ENCODE assay signal across 1 cellular context in genomic region chr9:125241000-125241862, GRCh38.
TF ChIP-seq lines count a peak whose summit lies in the region.

HSPA5 (minus strand) TSS chr9:125241343; CDS start chr9:125241126, 217 bp downstream.

TF ChIP-seq in K562, 482 proteins besides CTCF, POLR2A, EP300 and RAD21 (continued from another document and continues in another):
- peak; percentile 21 to 55; a peak in 1 of 4 replicates for TF ChIP-seq SRF (CRISPR knock-in tag; IDR thresholded peaks at IDR 0.05)
- peak; percentile 37; the same call in 1 of the 2 replicates for TF ChIP-seq ZNF143 (CRISPR knock-in tag; IDR thresholded peaks at IDR 0.05)
- TF ChIP-seq NR4A1 (CRISPR knock-in tag; IDR thresholded peaks at IDR 0.05) = no peak; the same call in 1 of the 2 replicates
- TF ChIP-seq NR4A1 (tag; IDR thresholded peaks at IDR 0.05) = no peak; the same call in 1 of the 2 replicates
- peak; percentile 92 for TF ChIP-seq PHF8 (IDR thresholded peaks at IDR 0.05; ENCODE audit: borderline replicate concordance, low read length)
- TF ChIP-seq HMG20B (CRISPR knock-in tag; IDR thresholded peaks at IDR 0.05) = no peak
- peak; percentile 12; the same call in 1 of the 2 replicates for TF ChIP-seq RFX5 (IDR thresholded peaks at IDR 0.05; ENCODE audit: low read depth, low read length)
- no peak for TF ChIP-seq MCM7 (IDR thresholded peaks at IDR 0.05)
- no peak for TF ChIP-seq TSC22D4 (tag; IDR thresholded peaks at IDR 0.05)
- TF ChIP-seq RFX1 (IDR thresholded peaks at IDR 0.05) = no peak
- TF ChIP-seq NUFIP1 (IDR thresholded peaks at IDR 0.05; ENCODE audit: partially characterized antibody) = no peak
- peak; percentile 64; the same call in 1 of the 2 replicates for TF ChIP-seq ZBTB33 (CRISPR knock-in tag; IDR thresholded peaks at IDR 0.05)
- TF ChIP-seq ZNF444 (CRISPR knock-in tag; IDR thresholded peaks at IDR 0.05) = no peak
- TF ChIP-seq MAFF (IDR thresholded peaks at IDR 0.05; ENCODE audit: low read length) = no peak
- no peak for TF ChIP-seq EGR1 (conservative IDR thresholded peaks at IDR 0.05)
- peak; percentile 98; the same call in 1 of the 2 replicates for TF ChIP-seq ZC3H4 (CRISPR knock-in tag; IDR thresholded peaks at IDR 0.05; ENCODE audit: borderline replicate concordance)
- no peak for TF ChIP-seq ZNF57 (CRISPR knock-in tag; IDR thresholded peaks at IDR 0.05)
- peak; percentile 82 for TF ChIP-seq NELFE (IDR thresholded peaks at IDR 0.05; ENCODE audit: insufficient read depth, insufficient read length)
- no peak for TF ChIP-seq SNIP1 (IDR thresholded peaks at IDR 0.05; ENCODE audit: low read depth)
- no peak; the same call in 1 of the 2 replicates for TF ChIP-seq HIVEP1 (CRISPR knock-in tag; IDR thresholded peaks at IDR 0.05)
- TF ChIP-seq BCOR (IDR thresholded peaks at IDR 0.05) = no peak
- TF ChIP-seq KHSRP (IDR thresholded peaks at IDR 0.05) = no peak
- no peak for TF ChIP-seq SNRNP70 (optimal IDR thresholded peaks at IDR 0.05; ENCODE audit: low read depth, low read length)
- TF ChIP-seq PRDM10 (IDR thresholded peaks at IDR 0.05; ENCODE audit: partially characterized antibody) = no peak
- peak; percentile 81; the same call in 1 of the 2 replicates for TF ChIP-seq KAT7 (CRISPR knock-in tag; IDR thresholded peaks at IDR 0.05; ENCODE audit: borderline replicate concordance)
- TF ChIP-seq BCLAF1 (IDR thresholded peaks at IDR 0.05; ENCODE audit: borderline replicate concordance in 1 of 2, control insufficient read depth in 1 of 2, low read depth in 2 of 2, low read length in 1 of 2) = peak in 1 of 2 experiments; percentile 93; a peak in 2 of 4 replicates
- no peak for TF ChIP-seq HINFP (tag; conservative IDR thresholded peaks at IDR 0.05; ENCODE audit: low read depth)
- no peak for TF ChIP-seq CUX1 (CRISPR knock-in tag; IDR thresholded peaks at IDR 0.05)
- peak; percentile 77; the same call in 1 of the 2 replicates for TF ChIP-seq PRMT5 (CRISPR knock-in tag; IDR thresholded peaks at IDR 0.05)
- no peak for TF ChIP-seq ATF4 (CRISPR knock-in tag; IDR thresholded peaks at IDR 0.05)
- no peak for TF ChIP-seq ZNF79 (CRISPR knock-in tag; IDR thresholded peaks at IDR 0.05; ENCODE audit: low read depth)
- no peak for TF ChIP-seq ASH1L (IDR thresholded peaks at IDR 0.05; ENCODE audit: borderline replicate concordance, low read depth, partially characterized antibody)
- no peak for TF ChIP-seq SREBF2 (CRISPR knock-in tag; IDR thresholded peaks at IDR 0.05)
- 0 out of 2 replicates have a peak, but pooled peaks have one; percentile 16 for TF ChIP-seq PREB (CRISPR knock-in tag; IDR thresholded peaks at IDR 0.05)
- TF ChIP-seq RBBP5 (IDR thresholded peaks at IDR 0.05; ENCODE audit: borderline replicate concordance, insufficient read depth, low read length, poor library complexity, severe bottlenecking) = peak; percentile 76
- TF ChIP-seq CXXC5 (CRISPR knock-in tag; IDR thresholded peaks at IDR 0.05) = peak; percentile 82
- TF ChIP-seq HNRNPH1 (optimal IDR thresholded peaks at IDR 0.05; ENCODE audit: low read depth, low read length) = no peak
- no peak for TF ChIP-seq EZH2 (IDR thresholded peaks at IDR 0.05; ENCODE audit: borderline replicate concordance, low read depth, low read length)
- no peak for TF ChIP-seq TFAM (CRISPR knock-in tag; conservative IDR thresholded peaks at IDR 0.05)
- TF ChIP-seq SMC3 (conservative IDR thresholded peaks at IDR 0.05; ENCODE audit: insufficient read depth, low read depth, low read length) = no peak
- no peak for TF ChIP-seq KDM2B (CRISPR knock-in tag; IDR thresholded peaks at IDR 0.05)
- no peak for TF ChIP-seq MYNN (IDR thresholded peaks at IDR 0.05)
- TF ChIP-seq MYNN (CRISPR knock-in tag; IDR thresholded peaks at IDR 0.05) = no peak
- TF ChIP-seq ZNF449 (CRISPR knock-in tag; IDR thresholded peaks at IDR 0.05) = no peak
- TF ChIP-seq DNMT1 (IDR thresholded peaks at IDR 0.05) = no peak
- TF ChIP-seq DPF2 (IDR thresholded peaks at IDR 0.05) = no peak
- peak; percentile 96 for TF ChIP-seq SP1 (CRISPR knock-in tag; IDR thresholded peaks at IDR 0.05)
- no peak for TF ChIP-seq TAL1 (IDR thresholded peaks at IDR 0.05)
- no peak for TF ChIP-seq DLX4 (CRISPR knock-in tag; IDR thresholded peaks at IDR 0.05)
